In genomic region chr5:113354056-113354455, GRCh38 we compare ENCODE assay signal across 1 cellular context.
TF ChIP-seq lines count a peak whose summit lies in the region.

No MANE protein-coding gene starts in this region.

TF ChIP-seq in HCT116, 20 proteins besides CTCF, POLR2A, EP300 and RAD21 (continued from another document):
- TF ChIP-seq MAX (IDR thresholded peaks at IDR 0.05) (no peak), SRF (IDR thresholded peaks at IDR 0.05; ENCODE audit: low read depth) (no peak), JUND (IDR thresholded peaks at IDR 0.05) (no peak), EZH2 (IDR thresholded peaks at IDR 0.05) (no peak), CBX3 (IDR thresholded peaks at IDR 0.05; ENCODE audit: low read depth) (no peak), ZBTB33 (IDR thresholded peaks at IDR 0.05; ENCODE audit: extremely low read depth, insufficient replicate concordance, low read length) (no peak), FOSL1 (IDR thresholded peaks at IDR 0.05; ENCODE audit: low read depth) (no peak), SP1 (IDR thresholded peaks at IDR 0.05; ENCODE audit: low read depth) (no peak), EZH2phosphoT487 (IDR thresholded peaks at IDR 0.05; ENCODE audit: borderline replicate concordance) (no peak), ELF1 (IDR thresholded peaks at IDR 0.05; ENCODE audit: borderline replicate concordance, low read depth) (no peak), ZFX (IDR thresholded peaks at IDR 0.05) (no peak), ZNF274 (IDR thresholded peaks at IDR 0.05; ENCODE audit: low read depth, low read length) (no peak), POLR2AphosphoS5 (IDR thresholded peaks at IDR 0.05; ENCODE audit: low read depth, low read length) (no peak)
TF ChIP-seq in HCT116: peak in this region for 0.
